Comparison of ENCODE assay signal across 8 cellular contexts in genomic region chr12:6868211-6869048, GRCh38. TPM values are rescaled to one million over a fixed set of nuclear protein-coding genes. Genes with fewer than 3 reads are reported as not detected.
DNase-seq lines count a peak whose midpoint lies in the region; ATAC-seq and TF ChIP-seq lines count a peak whose summit lies in the region.

No MANE protein-coding gene starts in this region.

- CTCF ChIA-PET in OCI-LY7 (lab: Charles Lee; ENCODE audit: unreplicated experiment) = interaction anchor here (0.6 to 2.0 kb wide), 6 partner anchors 16 to 34 kb away, joined by 3 to 7 read pairs (median 6); partner anchors contain the start of genes CDCA3 and USP5

- peak overlapping the region; percentile 100 for H3K4me2 ChIP-seq in OCI-LY7 (ENCODE audit: low read length)

- H4K20me1 ChIP-seq in OCI-LY7 (ENCODE audit: insufficient read depth, low read length) = 0 out of 2 replicates have a peak, but pooled peaks cover 10% of the 10 kb centered on the region

- no TSS peak for BruUV-seq in OCI-LY7 (replicated peaks; lab: Mats Ljungman, UMichigan)

- peaks cover 51% of the 10 kb centered on the region for H3K4me1 ChIP-seq in OCI-LY7 (ENCODE audit: insufficient read depth, low read length, poor library complexity, severe bottlenecking)
- peaks cover 22% of the 10 kb centered on the region for H3K4me1 ChIP-seq in colonic mucosa

- TF ChIP-seq CTCF in OCI-LY7 (conservative IDR thresholded peaks at IDR 0.05; ENCODE audit: low read length) = peak; percentile 66
- TF ChIP-seq CTCF in colonic mucosa (IDR thresholded peaks at IDR 0.05) = no peak

- peak overlapping the region; percentile 90 to 97 for H3K9ac ChIP-seq in colonic mucosa (ENCODE audit: low read depth in 2 of 2, low read length in 2 of 2)

- peaks cover 71% of the 10 kb centered on the region for H3K36me3 ChIP-seq in OCI-LY7 (ENCODE audit: insufficient read depth, low read length)
- H3K36me3 ChIP-seq in colonic mucosa = peaks cover 12% of the 10 kb centered on the region

- H3K9me3 ChIP-seq in OCI-LY7 (ENCODE audit: low read length) (no peaks in the 10 kb centered on the region), colonic mucosa (no peaks in the 10 kb centered on the region)

- peaks cover 18% of the 10 kb centered on the region; the same call in 1 of the 2 replicates for H3K79me2 ChIP-seq in OCI-LY7 (ENCODE audit: insufficient read depth, low read depth, low read length)

- intact Hi-C loops in OCI-LY7 (cut with micrococcal nuclease; ENCODE audit: unreplicated experiment) (loop anchor here (1.0 to 5.0 kb wide), 3 partner anchors 28 to 224 kb away; partner anchors contain the start of genes C1R and GNB3), colonic mucosa (cut with DNase I) (loop anchor here (5.0 kb wide), 1 partner anchor 99 kb away; no protein-coding TSS in a partner anchor)

- DNase-seq in NCI-H2107 treated with DMSO at 0.1 percent for 48 hours (lab: John Stamatoyannopoulos, UW; ENCODE audit: unreplicated experiment) (peak; percentile 8), NCI-H2107 (lab: John Stamatoyannopoulos, UW) (no peak), OCI-LY7 (ENCODE audit: low spot score) (peak; percentile 55), colonic mucosa (no peak), myocyte (ENCODE audit: low read depth) (peak; percentile 70), 8988T (no peak)
- no peak for DNase-seq in activated CD4-positive, CD25-positive, alpha-beta regulatory T cell treated with anti-CD3 and anti-CD28 coated beads, Interleukin-2, amount 50 U/mL, for 72 hours

- H3K9me2 ChIP-seq in OCI-LY7 (ENCODE audit: insufficient read depth, low read length) = no peaks in the 10 kb centered on the region

- H2AFZ ChIP-seq in OCI-LY7 (ENCODE audit: low read length) = no peak overlapping the region

- H3K27ac ChIP-seq in OCI-LY7 (ENCODE audit: low read depth, low read length, poor library complexity, severe bottlenecking) (peak overlapping the region; percentile 66), colonic mucosa (peak overlapping the region; percentile 96)

- H3K27me3 ChIP-seq in colonic mucosa = no peaks in the 10 kb centered on the region

- POLR2A ChIA-PET in OCI-LY7 (lab: Charles Lee) = interaction anchor here (0.5 to 6.0 kb wide), 7 partner anchors 16 to 366 kb away, joined by 3 to 60 read pairs (median 4); partner anchors contain the start of genes C12orf57, CDCA3, GNB3 and RNU7-1

- H3K4me3 ChIP-seq in OCI-LY7 (ENCODE audit: low read depth, low read length, poor library complexity, severe bottlenecking) (peak overlapping the region; percentile 93), colonic mucosa (peak overlapping the region; percentile 98)

- no peak for ATAC-seq in GM18867 (IDR thresholded peaks at IDR 0.05; ENCODE audit: unreplicated experiment)

RNA-seq across cellular contexts. Expression of gene TPI1, which starts 1.1 kb away (rescaled TPM):
- 596 and 608 TPM in 2 replicates for total RNA-seq in OCI-LY7 (2014; rRNA removed; shearing (Covaris generic))
- total RNA-seq in OCI-LY7 (2022) = 519 and 801 TPM in 2 replicates
- 1,000 to 10,000 TPM; 1,097 to 1,106 TPM for total RNA-seq in colonic mucosa
- total RNA-seq in myocyte = 1,115 and 1,161 TPM in 2 replicates
- polyA plus RNA-seq in myocyte (2012) = 1,273 TPM

RNA-seq across cellular contexts. Expression of gene SPSB2, which starts 4.7 kb away (rescaled TPM):
- total RNA-seq in OCI-LY7 (2014; rRNA removed; shearing (Covaris generic)) = 7.8 and 8.3 TPM in 2 replicates
- total RNA-seq in OCI-LY7 (2022) (8.5 and 10.8 TPM in 2 replicates), colonic mucosa (10 to 100 TPM in 1 of 2 donors, 1 to 10 TPM in 1; 8.4 to 19.8 TPM), myocyte (9.5 and 10.0 TPM in 2 replicates)
- polyA plus RNA-seq in myocyte (2012) = 16.1 TPM

RNA-seq across cellular contexts. Expression of gene USP5, which starts 16.5 kb away (rescaled TPM):
- 65.9 and 70.4 TPM in 2 replicates for total RNA-seq in OCI-LY7 (2014; rRNA removed; shearing (Covaris generic))
- total RNA-seq in OCI-LY7 (2022) (112 and 129 TPM in 2 replicates), colonic mucosa (100 to 1,000 TPM in 1 of 2 donors, 10 to 100 TPM in 1; 82.6 to 132 TPM), myocyte (146 and 154 TPM in 2 replicates)
- polyA plus RNA-seq in myocyte (2012) = 120 TPM

RNA-seq across cellular contexts. Expression of gene CDCA3, which starts 17.3 kb away (rescaled TPM):
- 160 and 222 TPM in 2 replicates for total RNA-seq in OCI-LY7 (2014; rRNA removed; shearing (Covaris generic))
- total RNA-seq in OCI-LY7 (2022) (151 and 161 TPM in 2 replicates), colonic mucosa (10 to 100 TPM; 11.4 to 63.7 TPM), myocyte (1.9 and 3.5 TPM in 2 replicates)
- polyA plus RNA-seq in myocyte (2012) = 4.0 TPM

RNA-seq across cellular contexts. Expression of gene GNB3, which starts 27.7 kb away (rescaled TPM):
- total RNA-seq in OCI-LY7 (2014; rRNA removed; shearing (Covaris generic)) = 3.6 and 5.0 TPM in 2 replicates
- total RNA-seq in OCI-LY7 (2022) (20.4 and 23.7 TPM in 2 replicates), colonic mucosa (under 1 TPM; 0.62 to 0.72 TPM), myocyte (1.7 and 2.0 TPM in 2 replicates)
- 3.5 TPM for polyA plus RNA-seq in myocyte (2012)

Comparison
In these comparisons a context has a peak if more than half of its experiments do, and no peak if none do; other contexts are left out.
1. DNase-seq: peak in NCI-H2107 treated with DMSO at 0.1 percent for 48 hours (single experiment), OCI-LY7 (single experiment) and myocyte (single experiment); none in NCI-H2107 (single experiment), colonic mucosa (single experiment), 8988T (single experiment) and activated CD4-positive, CD25-positive, alpha-beta regulatory T cell treated with anti-CD3 and anti-CD28 coated beads, Interleukin-2, amount 50 U/mL, for 72 hours (single experiment).